20 cellular contexts compared by ENCODE assay signal in the genomic region with DNA sequence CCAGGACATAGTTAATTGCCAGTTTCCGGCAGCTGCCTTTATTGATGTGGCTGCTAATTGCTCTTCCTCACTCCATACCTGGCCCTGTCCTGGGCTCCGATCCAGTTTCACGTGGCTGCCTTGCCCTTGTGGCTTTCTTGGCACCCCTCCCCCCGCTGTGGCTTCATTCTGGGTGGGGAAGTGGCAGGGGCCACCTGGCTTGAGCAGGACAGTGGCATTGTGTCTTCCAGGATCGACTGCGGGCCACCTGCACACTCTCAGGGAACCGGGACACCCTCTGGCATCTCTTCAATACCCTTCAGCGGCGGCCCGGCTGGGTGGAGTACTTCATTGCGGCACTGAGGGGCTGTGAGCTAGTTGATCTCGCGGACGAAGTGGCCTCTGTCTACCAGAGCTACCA. TPM values are rescaled to one million over a fixed set of nuclear protein-coding genes. Genes with fewer than 3 reads are reported as not detected.
DNase-seq lines count a peak whose midpoint lies in the region; ATAC-seq and TF ChIP-seq lines count a peak whose summit lies in the region.
"Had no signal": no experiment of that assay in that cellular context is flagged by ENCODE, and none has a peak within 500 bp of the region (broad histone marks: within the 10 kb centered on the region; RNA-seq: fewer than 3 reads in every experiment).

No MANE protein-coding gene starts in this region.

- H3K27ac Mint-ChIP-seq in immature natural killer cell = no peak overlapping the region
- H3K27ac Mint-ChIP-seq: activated CD4-positive, alpha-beta memory T cell treated with anti-CD3 and anti-CD28 coated beads, Interleukin-2, amount 10 ng/mL, durations not matched to agents 7 days and 5 days; T-helper 2 cell treated with Interferon-gamma antibody and Interleukin-4, amounts not matched to agents 5 μg/mL and 100 μg/mL, for 36 hours had no signal

- H3K27me3 Mint-ChIP-seq in immature natural killer cell (ENCODE audit: low read depth in 3 of 3) = peaks cover 0 to 1% (median 0%) of the 10 kb centered on the region in 3 donors
- H3K27me3 Mint-ChIP-seq: activated CD4-positive, alpha-beta memory T cell treated with anti-CD3 and anti-CD28 coated beads, Interleukin-2, amount 10 ng/mL, durations not matched to agents 7 days and 5 days; central memory CD8-positive, alpha-beta T cell had no signal

- H3K4me1 ChIP-seq in Peyer's patch = peaks cover 0 to 13% (median 0%) of the 10 kb centered on the region in 4 donors
- H3K4me1 ChIP-seq in tibial nerve = peaks cover 0 to 7% (median 0%) of the 10 kb centered on the region in 4 donors

- intact Hi-C loops in Right ventricle myocardium inferior (cut with DNase I) (no loop called here), left cardiac atrium (cut with DNase I) (loop anchor here in 1 of 2 donors (10.0 kb wide), 1 partner anchor 183 kb away; no protein-coding TSS in a partner anchor)

- 79 to 89% methylated on average over 13 to 14 of the region's 14 CpGs for WGBS in tibial nerve, 2 donors

- TF ChIP-seq CTCF in Peyer's patch (IDR thresholded peaks at IDR 0.05) (no peak), tibial nerve (IDR thresholded peaks at IDR 0.05) (no peak)

- peaks cover 5 to 14% of the 10 kb centered on the region in 2 donors for H3K4me1 Mint-ChIP-seq in immature natural killer cell

- no peak for TF ChIP-seq POLR2A in Peyer's patch (IDR thresholded peaks at IDR 0.05)
- no peak for TF ChIP-seq POLR2A in tibial nerve (IDR thresholded peaks at IDR 0.05)

- peak; percentile 67 for DNase-seq in Right ventricle myocardium inferior (ENCODE audit: missing footprints)
- DNase-seq in left cardiac atrium = no peak
- peak; percentile 91 for DNase-seq in NCI-H2029 (lab: John Stamatoyannopoulos, UW)
- DNase-seq in Peyer's patch = peak in 2 of 3 donors; percentile 62 to 71
- DNase-seq in immature natural killer cell = no peak
- DNase-seq in HuH-7.5 (ENCODE audit: low spot score) = no peak
- DNase-seq in stimulated activated CD4-positive, alpha-beta T cell treated with anti-CD3 and anti-CD28 coated beads, Interleukin-4, amount 100 ng/mL, for 1 hour = no peak
- no peak for DNase-seq in tibial nerve (ENCODE audit: low spot score in 2 of 2)
- DNase-seq: activated CD4-positive, alpha-beta memory T cell treated with anti-CD3 and anti-CD28 coated beads, Interleukin-2, amount 10 ng/mL, durations not matched to agents 7 days and 5 days; activated naive CD4-positive, alpha-beta T cell treated with Interleukin-2 at 50 U/mL for 16 hours; effector CD4-positive, alpha-beta T cell; gastrocnemius medialis; GF-D8; occipital lobe; spleen had no signal

- H3K36me3 Mint-ChIP-seq in immature natural killer cell = peaks cover 7 to 19% (median 8%) of the 10 kb centered on the region in 3 donors

- no peak overlapping the region for H3K4me3 Mint-ChIP-seq in immature natural killer cell
- H3K4me3 Mint-ChIP-seq: activated CD4-positive, alpha-beta memory T cell treated with anti-CD3 and anti-CD28 coated beads, Interleukin-2, amount 10 ng/mL, durations not matched to agents 7 days and 5 days; central memory CD8-positive, alpha-beta T cell; T-helper 2 cell treated with Interferon-gamma antibody and Interleukin-4, amounts not matched to agents 5 μg/mL and 100 μg/mL, for 36 hours had no signal

- H3K27ac ChIP-seq in Peyer's patch = peak overlapping the region in 1 of 4 donors; percentile 16
- no peak overlapping the region for H3K27ac ChIP-seq in tibial nerve
- H3K27ac ChIP-seq: A549, gastrocnemius medialis, spleen had no signal

- H3K4me3 ChIP-seq in Peyer's patch = no peak overlapping the region
- no peak overlapping the region for H3K4me3 ChIP-seq in tibial nerve
- H3K4me3 ChIP-seq: A549, gastrocnemius medialis, GM12878, spleen had no signal

- H3K27me3 ChIP-seq in Peyer's patch = no peaks in the 10 kb centered on the region
- no peaks in the 10 kb centered on the region for H3K27me3 ChIP-seq in tibial nerve
- H3K27me3 ChIP-seq: gastrocnemius medialis, spleen had no signal

- ATAC-seq in Right ventricle myocardium inferior (no peak), left cardiac atrium (no peak)
- ATAC-seq: A549, esophagus mucosa, gastrocnemius medialis, GM12878 had no signal

- no peaks in the 10 kb centered on the region for H3K9me3 Mint-ChIP-seq in immature natural killer cell
- H3K9me3 Mint-ChIP-seq: activated CD4-positive, alpha-beta memory T cell treated with anti-CD3 and anti-CD28 coated beads, Interleukin-2, amount 10 ng/mL, durations not matched to agents 7 days and 5 days; central memory CD8-positive, alpha-beta T cell; T-helper 2 cell treated with Interferon-gamma antibody and Interleukin-4, amounts not matched to agents 5 μg/mL and 100 μg/mL, for 36 hours had no signal

- peaks cover 0 to 72% (median 0%) of the 10 kb centered on the region in 3 donors for H3K36me3 ChIP-seq in Peyer's patch
- peaks cover 6 to 82% (median 27%) of the 10 kb centered on the region in 3 donors for H3K36me3 ChIP-seq in tibial nerve

- H3K9me3 ChIP-seq in Peyer's patch (no peaks in the 10 kb centered on the region), tibial nerve (no peaks in the 10 kb centered on the region)
- H3K9me3 ChIP-seq: gastrocnemius medialis, spleen had no signal

- no peak for TF ChIP-seq EP300 in tibial nerve (IDR thresholded peaks at IDR 0.05)

RNA-seq across cellular contexts. Expression of a gene that starts 10.8 kb away (rescaled TPM):
- total RNA-seq in Right ventricle myocardium inferior (35.0 TPM), left cardiac atrium (10 to 100 TPM; 28.9 to 31.1 TPM), Peyer's patch (10 to 100 TPM; 39.6 to 94.4 (median 69.7) TPM), tibial nerve (10 to 100 TPM; 34.5 to 49.8 (median 39.3) TPM)
- polyA plus RNA-seq in immature natural killer cell = 1 to 10 TPM; 1.8 to 9.3 (median 2.5) TPM

RNA-seq across cellular contexts. Expression of a gene that starts 31.8 kb away (rescaled TPM):
- total RNA-seq in Right ventricle myocardium inferior (16.6 TPM), left cardiac atrium (10 to 100 TPM; 18.7 to 23.8 TPM), Peyer's patch (10 to 100 TPM; 17.9 to 53.6 (median 43.2) TPM), tibial nerve (10 to 100 TPM; 58.2 to 79.7 (median 64.2) TPM)
- polyA plus RNA-seq in immature natural killer cell = 10 to 100 TPM; 42.1 to 53.0 (median 44.3) TPM

RNA-seq across cellular contexts. Expression of a gene that starts 37.1 kb away (rescaled TPM):
- total RNA-seq in Right ventricle myocardium inferior (9.8 TPM), left cardiac atrium (10 to 100 TPM; 11.8 to 14.7 TPM), Peyer's patch (10 to 100 TPM; 11.6 to 26.4 (median 22.5) TPM), tibial nerve (10 to 100 TPM in 3 of 4 donors, 1 to 10 TPM in 1; 9.4 to 20.7 (median 14.9) TPM)
- 10 to 100 TPM; 16.3 to 23.1 (median 17.4) TPM for polyA plus RNA-seq in immature natural killer cell

Comparison
In these comparisons a context has a peak if more than half of its experiments do, and no peak if none do; other contexts are left out.
1. DNase-seq: peak in Right ventricle myocardium inferior (single experiment), NCI-H2029 (single experiment) and Peyer's patch (2 of 3); none in left cardiac atrium (single experiment), immature natural killer cell (0 of 3), HuH-7.5 (single experiment), stimulated activated CD4-positive, alpha-beta T cell treated with anti-CD3 and anti-CD28 coated beads, Interleukin-4, amount 100 ng/mL, for 1 hour (single experiment) and tibial nerve (0 of 2).